ENCODE assay signal across 9 cellular contexts in the genomic region with DNA sequence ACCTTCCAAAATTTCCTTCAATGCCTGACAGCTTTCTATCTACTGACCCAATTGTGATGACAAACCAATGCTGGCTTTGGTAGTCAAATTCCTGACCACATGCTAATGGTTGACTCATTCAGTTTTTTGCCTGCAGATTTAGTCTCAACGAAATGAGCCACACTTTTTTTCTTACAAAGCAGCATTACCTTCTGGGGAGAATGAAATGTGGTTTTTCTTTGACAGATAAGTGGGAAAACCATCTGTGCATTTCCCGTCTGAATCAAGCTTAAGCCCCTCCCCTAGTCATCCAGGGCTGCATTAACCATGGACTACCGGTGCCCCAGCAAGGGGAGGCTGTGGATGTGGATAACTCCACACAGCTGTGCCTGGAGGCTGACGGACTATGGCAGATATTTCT.
DNase-seq lines count a peak whose midpoint lies in the region; ATAC-seq and TF ChIP-seq lines count a peak whose summit lies in the region.
"Had no signal": no experiment of that assay in that cellular context is flagged by ENCODE, and none has a peak within 500 bp of the region (broad histone marks: within the 10 kb centered on the region; RNA-seq: fewer than 3 reads in every experiment).

No MANE protein-coding gene starts in this region.

- no peak for TF ChIP-seq POLR2A in uterus (IDR thresholded peaks at IDR 0.05)

- DNase-seq in ELR (ENCODE audit: low read depth) = peak; percentile 94
- peak; percentile 95 for DNase-seq in RPMI7951 (ENCODE audit: low read depth)
- DNase-seq in iris pigment epithelial cell (ENCODE audit: low read depth) = peak; percentile 93
- no peak for DNase-seq in T-helper 1 cell
- no peak for DNase-seq in NCI-H1436 treated with DMSO at 0.1 percent for 48 hours (lab: John Stamatoyannopoulos, UW)
- no peak for DNase-seq in uterus
- no peak for DNase-seq in stimulated activated CD4-positive, alpha-beta T cell treated with anti-CD3 and anti-CD28 coated beads, Interleukin-15, amount 100 ng/mL, for 24 hours
- DNase-seq: posterior cingulate gyrus had no signal

- no peak for TF ChIP-seq CTCF in uterus (IDR thresholded peaks at IDR 0.05)

- H3K27ac ChIP-seq in uterus = no peak overlapping the region

- H3K4me3 ChIP-seq in uterus = no peak overlapping the region

- no peaks in the 10 kb centered on the region for H3K36me3 ChIP-seq in uterus

- H3K27me3 ChIP-seq in uterus = no peaks in the 10 kb centered on the region

- ATAC-seq in HG02884 (IDR thresholded peaks at IDR 0.05; ENCODE audit: unreplicated experiment) = peak; percentile 71

- intact Hi-C loops in uterus (cut with DNase I; ENCODE audit: low total_unique reads) = no loop called here

- H3K4me1 ChIP-seq in uterus = no peaks in the 10 kb centered on the region

- H3K9me3 ChIP-seq in uterus = no peaks in the 10 kb centered on the region

Comparison
In these comparisons a context has a peak if more than half of its experiments do, and no peak if none do; other contexts are left out.
1. DNase-seq: peak in ELR (single experiment), RPMI7951 (single experiment) and iris pigment epithelial cell (single experiment); none in T-helper 1 cell (0 of 5), NCI-H1436 treated with DMSO at 0.1 percent for 48 hours (single experiment), uterus (0 of 2) and stimulated activated CD4-positive, alpha-beta T cell treated with anti-CD3 and anti-CD28 coated beads, Interleukin-15, amount 100 ng/mL, for 24 hours (single experiment).